ENCODE assay signal across 13 cellular contexts in genomic region chr3:81530180-81530939, GRCh38.
DNase-seq lines count a peak whose midpoint lies in the region; ATAC-seq, FAIRE-seq and TF ChIP-seq lines count a peak whose summit lies in the region.
"Had no signal": no experiment of that assay in that cellular context is flagged by ENCODE, and none has a peak within 500 bp of the region (broad histone marks: within the 10 kb centered on the region; RNA-seq: fewer than 3 reads in every experiment).

No MANE protein-coding gene starts in this region.

- H2BK120ac ChIP-seq in IMR-90 (ENCODE audit: low read depth, low read length) = no peak overlapping the region

- H3K9ac ChIP-seq in IMR-90 (ENCODE audit: low read depth, low read length) = no peak overlapping the region

- no peaks in the 10 kb centered on the region for H3K9me3 ChIP-seq in IMR-90 (ENCODE audit: control insufficient read depth, insufficient read depth, low read length)
- no peaks in the 10 kb centered on the region for H3K9me3 ChIP-seq in CD8-positive, alpha-beta memory T cell (ENCODE audit: low read length)
- H3K9me3 ChIP-seq: Caco-2 had no signal

- intact Hi-C loops in IMR-90 (cut with micrococcal nuclease) = no loop called here

- no peaks in the 10 kb centered on the region for H4K20me1 ChIP-seq in IMR-90 (ENCODE audit: insufficient read depth, low read length)

- H3K36me3 ChIP-seq in IMR-90 (ENCODE audit: control insufficient read depth, insufficient read depth, low read length) = peaks cover 12% of the 10 kb centered on the region
- no peaks in the 10 kb centered on the region for H3K36me3 ChIP-seq in CD8-positive, alpha-beta memory T cell (ENCODE audit: insufficient read depth, low read length)

- no peak overlapping the region for H3K4me2 ChIP-seq in IMR-90 (ENCODE audit: low read depth, low read length)
- H3K4me2 ChIP-seq: GM23338 had no signal

- CTCF ChIA-PET in IMR-90 (lab: Yijun Ruan, JAX) = interaction anchor here (0.7 kb wide), 1 partner anchor 8 kb away, joined by 5 read pairs; no protein-coding TSS in a partner anchor
- CTCF ChIA-PET in CD8-positive, alpha-beta memory T cell (lab: Charles Lee) = no interaction called here

- peak overlapping the region in 1 of 8 donors; percentile 12 for H3K27ac Mint-ChIP-seq in CD8-positive, alpha-beta memory T cell
- H3K27ac Mint-ChIP-seq: CD8-positive, alpha-beta T cell; GM23338 had no signal

- no peak for ATAC-seq in IMR-90 (ENCODE audit: low read depth)
- ATAC-seq: CD8-positive, alpha-beta T cell; GM23338 had no signal

- 0 out of 2 replicates have a peak overlapping the region, but pooled peaks have one; percentile 15 for H3K14ac ChIP-seq in IMR-90 (replicated peaks; ENCODE audit: low read depth, low read length)

- H4K5ac ChIP-seq in IMR-90 (ENCODE audit: low read depth, low read length) = no peak overlapping the region

- dilution Hi-C loops in IMR-90 (cut with HindIII; ENCODE audit: low sequenced_read_pairs, unreplicated experiment) = no loop called here

- no peak overlapping the region for H2AK9ac ChIP-seq in IMR-90 (replicated peaks; ENCODE audit: low read depth, low read length, poor library complexity)

- no peaks in the 10 kb centered on the region for H3K27me3 Mint-ChIP-seq in CD8-positive, alpha-beta memory T cell

- no peaks in the 10 kb centered on the region for H3K4me1 Mint-ChIP-seq in CD8-positive, alpha-beta memory T cell
- H3K4me1 Mint-ChIP-seq: CD14-positive monocyte had no signal

- no peak for FAIRE-seq in GM12892 (lab: Jason Lieb, UNC)

- H3K9me3 Mint-ChIP-seq in CD8-positive, alpha-beta memory T cell = peaks cover 10 to 33% (median 21%) of the 10 kb centered on the region in 5 donors

- H3K27me3 ChIP-seq in IMR-90 (ENCODE audit: control insufficient read depth, insufficient read depth, low read length) = no peaks in the 10 kb centered on the region
- H3K27me3 ChIP-seq in CD8-positive, alpha-beta memory T cell (ENCODE audit: insufficient read depth, low read length, poor library complexity, severe bottlenecking) = no peaks in the 10 kb centered on the region

- POLR2A ChIA-PET in IMR-90 (lab: Charles Lee; ENCODE audit: unreplicated experiment) = no interaction called here
- POLR2A ChIA-PET in CD8-positive, alpha-beta memory T cell (lab: Charles Lee) = no interaction called here

- no peak for TF ChIP-seq CTCF in IMR-90 (conservative IDR thresholded peaks at IDR 0.05; ENCODE audit: low read depth, low read length)

- no peaks in the 10 kb centered on the region for H3K4me1 ChIP-seq in IMR-90 (ENCODE audit: control insufficient read depth, insufficient read depth, low read length)
- no peaks in the 10 kb centered on the region for H3K4me1 ChIP-seq in CD8-positive, alpha-beta memory T cell (ENCODE audit: insufficient read depth, low read length)
- H3K4me1 ChIP-seq: Caco-2 had no signal

- H2BK15ac ChIP-seq in IMR-90 (ENCODE audit: low read depth, low read length) = no peak overlapping the region

- no peak overlapping the region for H2AK5ac ChIP-seq in IMR-90 (ENCODE audit: low read depth, low read length)

- peaks cover 30 to 80% (median 48%) of the 10 kb centered on the region in 3 donors for H3K36me3 Mint-ChIP-seq in CD8-positive, alpha-beta memory T cell

- H3K27ac ChIP-seq in IMR-90 (ENCODE audit: insufficient read depth, low read length) = no peak overlapping the region
- no peak overlapping the region for H3K27ac ChIP-seq in CD8-positive, alpha-beta memory T cell (ENCODE audit: low read depth, low read length)

- H3K9me1 ChIP-seq in IMR-90 (ENCODE audit: insufficient read depth, low read length) = no peaks in the 10 kb centered on the region; the same call in 1 of the 2 replicates

- no peak overlapping the region for H3K4me3 ChIP-seq in IMR-90 (ENCODE audit: insufficient read depth, low read depth, low read length)
- H3K4me3 ChIP-seq in CD8-positive, alpha-beta memory T cell (ENCODE audit: low read length) = no peak overlapping the region
- H3K4me3 ChIP-seq: GM23338 had no signal

- DNase-seq in IMR-90 (no peak), dermis blood vessel endothelial cell (peak; percentile 9), lung microvascular endothelial cell (ENCODE audit: low read depth in 2 of 2) (peak; percentile 28 to 56), GM12892 (ENCODE audit: insufficient read length) (no peak)
- DNase-seq in CD8-positive, alpha-beta memory T cell = no peak
- no peak for DNase-seq in stimulated activated CD4-positive, alpha-beta T cell treated with anti-CD3 and anti-CD28 coated beads, Interleukin-12 subunit alpha, Interleukin-12 subunit beta, amount 100 ng/mL, for 4 hours
- DNase-seq: Caco-2; CD8-positive, alpha-beta T cell; DND-41; GF-D8; H7 had no signal

- H3K18ac ChIP-seq in IMR-90 (ENCODE audit: low read depth, low read length) = no peak overlapping the region

- no peak overlapping the region for H4K8ac ChIP-seq in IMR-90 (ENCODE audit: low read depth in 2 of 2, low read length in 2 of 2)

- no peak overlapping the region for H3K23ac ChIP-seq in IMR-90 (ENCODE audit: low read depth, low read length)

- H4K91ac ChIP-seq in IMR-90 (ENCODE audit: insufficient read depth, low read depth, low read length) = no peak overlapping the region

- TF ChIP-seq RAD21 in IMR-90 (IDR thresholded peaks at IDR 0.05; ENCODE audit: low read length) = no peak

- no peak overlapping the region for H3K4me3 Mint-ChIP-seq in CD8-positive, alpha-beta memory T cell
- H3K4me3 Mint-ChIP-seq: CD14-positive monocyte; CD8-positive, alpha-beta T cell; GM23338 had no signal

- no peak overlapping the region for H2BK5ac ChIP-seq in IMR-90 (ENCODE audit: low read depth, low read length, poor library complexity, severe bottlenecking)

- WGBS in IMR-90 (ENCODE audit: extremely low coverage in 2 of 2, insufficient read length in 1 of 2), 2 experiments = no CpG with 5 or more reads among the region's 4 CpGs

- no peaks in the 10 kb centered on the region for H3K79me1 ChIP-seq in IMR-90 (ENCODE audit: low read depth in 1 of 2, low read length in 2 of 2)

- no peak overlapping the region for H2BK20ac ChIP-seq in IMR-90 (ENCODE audit: low read depth, low read length)

- H3K56ac ChIP-seq in IMR-90 (ENCODE audit: extremely low read depth, insufficient read depth, low read length) = no peak overlapping the region

- H3K4ac ChIP-seq in IMR-90 (ENCODE audit: low read depth, low read length) = no peak overlapping the region

- in situ Hi-C loops in IMR-90 (cut with MboI; ENCODE audit: low sequenced_read_pairs) = no loop called here

- TF ChIP-seq POLR2A in IMR-90 (IDR thresholded peaks at IDR 0.05; ENCODE audit: low read depth, low read length) (no peak), GM12892 (IDR thresholded peaks at IDR 0.05; ENCODE audit: low read depth, low read length) (no peak)

- H2AFZ ChIP-seq in IMR-90 (replicated peaks; ENCODE audit: low read length, poor library complexity) = no peak overlapping the region
- H2AFZ ChIP-seq: GM23338 had no signal

- no TSS peak for BruUV-seq in IMR-90 (replicated peaks; lab: Mats Ljungman, UMichigan)

TF ChIP-seq in IMR-90, 13 proteins besides CTCF, POLR2A, EP300 and RAD21:
- TF ChIP-seq BHLHE40 (IDR thresholded peaks at IDR 0.05; ENCODE audit: low read depth, low read length) = no peak

Comparison
In these comparisons a context has a peak if more than half of its experiments do, and no peak if none do; other contexts are left out.
1. DNase-seq: peak in dermis blood vessel endothelial cell (single experiment) and lung microvascular endothelial cell (2 of 2); none in IMR-90 (single experiment), CD8-positive, alpha-beta memory T cell (0 of 5), GM12892 (single experiment) and stimulated activated CD4-positive, alpha-beta T cell treated with anti-CD3 and anti-CD28 coated beads, Interleukin-12 subunit alpha, Interleukin-12 subunit beta, amount 100 ng/mL, for 4 hours (single experiment).